21 cellular contexts compared by ENCODE assay signal in the genomic region with DNA sequence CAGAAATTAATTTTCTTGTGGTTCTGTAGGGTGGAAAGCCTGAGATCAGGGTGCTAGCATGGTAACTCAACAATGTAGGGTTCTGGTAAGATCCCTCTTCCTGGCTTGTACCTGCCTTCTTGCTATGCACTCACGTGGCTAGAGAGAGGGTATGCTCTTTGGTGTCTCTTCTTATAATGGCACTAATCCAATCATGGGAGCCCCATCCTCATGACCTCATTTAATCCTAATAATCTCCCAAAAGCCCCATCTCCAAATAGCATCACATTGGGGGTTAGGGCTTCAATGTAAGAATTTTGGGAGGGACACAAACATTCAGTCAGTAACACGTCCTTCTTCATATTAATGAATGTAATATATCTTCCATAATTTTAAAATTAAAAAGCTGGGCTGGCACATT.
"Had no signal": no experiment of that assay in that cellular context is flagged by ENCODE, and none has a peak within 500 bp of the region (broad histone marks: within the 10 kb centered on the region; RNA-seq: fewer than 3 reads in every experiment).

No MANE protein-coding gene starts in this region.

- H3K9me3 ChIP-seq: esophagus muscularis mucosa, lower lobe of right lung, stomach had no signal

- H3K4me3 Mint-ChIP-seq: activated B cell treated with CpG ODN at 0.5 μM for 24 hours; activated CD4-positive, alpha-beta T cell treated with anti-CD3 and anti-CD28 coated beads, Interleukin-2, amount 10 ng/mL, durations not matched to agents 7 days and 5 days; activated naive CD8-positive, alpha-beta T cell treated with anti-CD3 and anti-CD28 coated beads, Interleukin-2, amount 10 ng/mL, durations not matched to agents 7 days and 5 days; immature natural killer cell; naive thymus-derived CD8-positive, alpha-beta T cell; T-helper 1 cell treated with Interleukin-12 subunit alpha and Interleukin-12 subunit beta and Interleukin-4 antibody, amounts not matched to agents 30 μg/mL and 1 μg/mL, for 36 hours had no signal

- ATAC-seq: left lobe of liver; lower lobe of right lung; naive thymus-derived CD8-positive, alpha-beta T cell had no signal

- H3K27me3 Mint-ChIP-seq: activated B cell treated with CpG ODN at 0.5 μM for 24 hours; activated CD4-positive, alpha-beta T cell treated with anti-CD3 and anti-CD28 coated beads, Interleukin-2, amount 10 ng/mL, durations not matched to agents 7 days and 5 days; activated naive CD8-positive, alpha-beta T cell treated with anti-CD3 and anti-CD28 coated beads, Interleukin-2, amount 10 ng/mL, durations not matched to agents 7 days and 5 days; naive thymus-derived CD8-positive, alpha-beta T cell had no signal

- DNase-seq: activated B cell treated with CpG ODN at 0.5 μM for 24 hours; activated CD4-positive, alpha-beta T cell treated with anti-CD3 and anti-CD28 coated beads, Interleukin-2, amount 10 ng/mL, durations not matched to agents 7 days and 5 days; activated naive CD8-positive, alpha-beta T cell treated with anti-CD3 and anti-CD28 coated beads, Interleukin-2, amount 10 ng/mL, durations not matched to agents 7 days and 5 days; cerebellar nuclear complex; glutamatergic neuron; immature natural killer cell; lower lobe of right lung; naive thymus-derived CD8-positive, alpha-beta T cell; retina; spleen; stimulated activated CD4-positive, alpha-beta T cell treated with anti-CD3 and anti-CD28 coated beads, Interleukin-4, amount 100 ng/mL, for 1 hour; stomach; T1000 had no signal

- H3K4me2 ChIP-seq: hepatocyte had no signal

- H3K27me3 ChIP-seq: esophagus muscularis mucosa, hepatocyte, spleen, stomach, suprapubic skin, tibial nerve had no signal

- H3K36me3 ChIP-seq: esophagus muscularis mucosa, lower lobe of right lung, tibial nerve had no signal

- H3K27ac ChIP-seq: coronary artery, esophagus muscularis mucosa, hepatocyte, lower lobe of right lung, spleen, stomach, suprapubic skin, tibial nerve had no signal

- H3K27ac Mint-ChIP-seq: activated B cell treated with CpG ODN at 0.5 μM for 24 hours; activated CD4-positive, alpha-beta T cell treated with anti-CD3 and anti-CD28 coated beads, Interleukin-2, amount 10 ng/mL, durations not matched to agents 7 days and 5 days; activated naive CD8-positive, alpha-beta T cell treated with anti-CD3 and anti-CD28 coated beads, Interleukin-2, amount 10 ng/mL, durations not matched to agents 7 days and 5 days; progenitor cell of endocrine pancreas had no signal

- H2AFZ ChIP-seq: hepatocyte had no signal

- H3K4me3 ChIP-seq: coronary artery, esophagus muscularis mucosa, hepatocyte, lower lobe of right lung, spleen, stomach, suprapubic skin, tibial nerve had no signal
